Comparison of ENCODE assay signal across 11 cellular contexts in genomic region chr10:128061306-128062300, GRCh38.
A peak's percentile ranks its signal among the peaks of the same experiment; 100 is the strongest.
DNase-seq lines count a peak whose midpoint lies in the region; ATAC-seq and TF ChIP-seq lines count a peak whose summit lies in the region.
"Had no signal": no experiment of that assay in that cellular context is flagged by ENCODE, and none has a peak within 500 bp of the region (broad histone marks: within the 10 kb centered on the region; RNA-seq: fewer than 3 reads in every experiment).

No MANE protein-coding gene starts in this region.

- H3K36me3 Mint-ChIP-seq in activated CD8-positive, alpha-beta T cell treated with anti-CD3 and anti-CD28 coated beads for 36 hours (ENCODE audit: low read depth) = peaks cover 67% of the 10 kb centered on the region

- H3K27ac ChIP-seq in heart right ventricle (peak overlapping the region in 6 of 10 donors; percentile 43 to 95 (median 74)), lower lobe of right lung (peak overlapping the region; percentile 77), upper lobe of left lung (peak overlapping the region; percentile 89 to 92 (median 90)), body of pancreas (peak overlapping the region in 1 of 4 donors; percentile 77)

- no peaks in the 10 kb centered on the region for H3K9me3 Mint-ChIP-seq in activated CD8-positive, alpha-beta T cell treated with anti-CD3 and anti-CD28 coated beads for 36 hours

- H3K27me3 Mint-ChIP-seq in activated CD8-positive, alpha-beta T cell treated with anti-CD3 and anti-CD28 coated beads for 36 hours = no peaks in the 10 kb centered on the region

- TF ChIP-seq CTCF in heart right ventricle (IDR thresholded peaks at IDR 0.05) (no peak), lower lobe of right lung (IDR thresholded peaks at IDR 0.05) (no peak), upper lobe of left lung (IDR thresholded peaks at IDR 0.05) (no peak), body of pancreas (IDR thresholded peaks at IDR 0.05) (no peak)
- no peak for TF ChIP-seq CTCF in activated CD8-positive, alpha-beta T cell treated with anti-CD3 and anti-CD28 coated beads for 36 hours (IDR thresholded peaks at IDR 0.05)

- POLR2A ChIA-PET in activated CD8-positive, alpha-beta T cell treated with anti-CD3 and anti-CD28 coated beads for 36 hours (lab: Charles Lee) = interaction anchor here (0.8 to 9.5 kb wide), 6 partner anchors 9 to 62 kb away, joined by 3 to 133 read pairs (median 6); no protein-coding TSS in a partner anchor

- H3K36me3 ChIP-seq in heart right ventricle (peaks cover 0 to 97% (median 12%) of the 10 kb centered on the region in 9 donors), lower lobe of right lung (peaks cover 81% of the 10 kb centered on the region), upper lobe of left lung (peaks cover 5 to 82% (median 36%) of the 10 kb centered on the region in 4 donors), body of pancreas (replicated peaks in 1 of 2; ENCODE audit: insufficient read depth in 1 of 2, low read depth in 2 of 2) (no peaks in the 10 kb centered on the region)
- H3K36me3 ChIP-seq: BE2C had no signal

- ATAC-seq in heart right ventricle (no peak), left ventricle myocardium superior (no peak), lower lobe of right lung (no peak), upper lobe of left lung (ENCODE audit: low FRiP score in 2 of 2) (no peak), GM19351 (IDR thresholded peaks at IDR 0.05; ENCODE audit: unreplicated experiment) (no peak), body of pancreas (no peak)
- ATAC-seq in activated CD8-positive, alpha-beta T cell treated with anti-CD3 and anti-CD28 coated beads for 36 hours = no peak

- CTCF ChIA-PET in activated CD8-positive, alpha-beta T cell treated with anti-CD3 and anti-CD28 coated beads for 36 hours (lab: Charles Lee) = interaction anchor here (0.6 to 5.0 kb wide), 10 partner anchors 9 to 208 kb away, joined by 3 to 50 read pairs (median 5); no protein-coding TSS in a partner anchor

- H3K27me3 ChIP-seq in heart right ventricle (no peaks in the 10 kb centered on the region), lower lobe of right lung (ENCODE audit: low read depth) (no peaks in the 10 kb centered on the region), upper lobe of left lung (no peaks in the 10 kb centered on the region), body of pancreas (no peaks in the 10 kb centered on the region)
- H3K27me3 ChIP-seq: BE2C had no signal

- no peak for TF ChIP-seq POLR2A in upper lobe of left lung (IDR thresholded peaks at IDR 0.05)
- no peak for TF ChIP-seq POLR2A in body of pancreas (IDR thresholded peaks at IDR 0.05)

- peaks cover 0 to 84% (median 32%) of the 10 kb centered on the region in 9 donors for H3K4me1 ChIP-seq in heart right ventricle
- peaks cover 42% of the 10 kb centered on the region for H3K4me1 ChIP-seq in lower lobe of right lung
- peaks cover 24 to 37% (median 32%) of the 10 kb centered on the region in 4 donors for H3K4me1 ChIP-seq in upper lobe of left lung
- no peaks in the 10 kb centered on the region for H3K4me1 ChIP-seq in body of pancreas
- H3K4me1 ChIP-seq: BE2C had no signal

- DNase-seq in heart right ventricle (no peak), left ventricle myocardium superior (no peak), lower lobe of right lung (no peak), upper lobe of left lung (peak in 1 of 2 donors; percentile 17), body of pancreas (no peak), SHP77 (lab: John Stamatoyannopoulos, UW) (no peak)
- no peak for DNase-seq in activated CD8-positive, alpha-beta T cell treated with anti-CD3 and anti-CD28 coated beads for 36 hours
- DNase-seq: GF-D8, NCI-H2171 had no signal

- no peak for TF ChIP-seq EP300 in upper lobe of left lung (IDR thresholded peaks at IDR 0.05)

- intact Hi-C loops in heart right ventricle (cut with DNase I) = loop anchor here in 3 of 10 donors (10.0 kb wide), 2 partner anchors 47 to 347 kb away; no protein-coding TSS in a partner anchor
- intact Hi-C loops in left ventricle myocardium superior (cut with micrococcal nuclease) = no loop called here
- intact Hi-C loops in activated CD8-positive, alpha-beta T cell treated with anti-CD3 and anti-CD28 coated beads for 36 hours (cut with micrococcal nuclease) = loop anchor here (2.0 to 10.0 kb wide), 2 partner anchors 13 to 47 kb away; no protein-coding TSS in a partner anchor
- intact Hi-C loops in lower lobe of right lung (cut with DNase I) = no loop called here
- intact Hi-C loops in body of pancreas (cut with DNase I) = no loop called here

- H3K27ac Mint-ChIP-seq in activated CD8-positive, alpha-beta T cell treated with anti-CD3 and anti-CD28 coated beads for 36 hours = peak overlapping the region; percentile 94

- 80 to 83% methylated on average over 14 of the region's 14 CpGs for WGBS in heart right ventricle, 2 donors
- 81 to 83% methylated on average over 14 of the region's 14 CpGs for WGBS in upper lobe of left lung, 2 donors
- 46 to 48% methylated on average over 14 of the region's 14 CpGs for WGBS in body of pancreas, 2 donors

- peak overlapping the region; percentile 72 for H3K4me3 Mint-ChIP-seq in activated CD8-positive, alpha-beta T cell treated with anti-CD3 and anti-CD28 coated beads for 36 hours

- no peaks in the 10 kb centered on the region for H3K9me3 ChIP-seq in heart right ventricle
- H3K9me3 ChIP-seq in lower lobe of right lung = no peaks in the 10 kb centered on the region
- H3K9me3 ChIP-seq in upper lobe of left lung = no peaks in the 10 kb centered on the region
- no peaks in the 10 kb centered on the region for H3K9me3 ChIP-seq in body of pancreas
- H3K9me3 ChIP-seq: BE2C had no signal

- H3K4me3 ChIP-seq in heart right ventricle (peak overlapping the region in 1 of 10 donors; percentile 36), lower lobe of right lung (no peak overlapping the region), upper lobe of left lung (no peak overlapping the region), body of pancreas (no peak overlapping the region)

- H3K4me1 Mint-ChIP-seq in activated CD8-positive, alpha-beta T cell treated with anti-CD3 and anti-CD28 coated beads for 36 hours (ENCODE audit: low read depth) = peaks cover 82% of the 10 kb centered on the region
